1 cellular context compared by ENCODE assay signal in the genomic region with DNA sequence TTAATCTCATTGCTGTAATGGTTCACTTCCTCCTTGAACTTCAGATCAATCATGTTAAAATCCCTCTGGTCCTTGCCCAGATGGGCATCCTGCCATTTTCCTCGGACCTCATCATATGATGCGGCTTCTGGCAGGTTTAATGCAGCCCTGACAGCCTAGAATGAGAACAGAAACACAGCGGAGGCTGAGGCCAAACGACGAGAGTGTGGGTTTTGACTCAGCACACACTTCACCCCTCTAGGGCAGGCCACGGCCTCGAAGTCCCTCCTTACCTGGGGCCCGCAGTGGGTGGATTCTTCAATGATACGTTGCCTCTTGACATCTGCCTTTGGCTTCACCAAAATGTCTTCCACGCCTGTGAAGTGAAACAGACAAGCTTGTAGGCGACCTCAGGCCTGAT.
TF ChIP-seq lines count a peak whose summit lies in the region.

No MANE protein-coding gene starts in this region.

TF ChIP-seq in HepG2, 621 proteins besides CTCF, POLR2A, EP300 and RAD21:
- TF ChIP-seq U2AF1 (optimal IDR thresholded peaks at IDR 0.05; ENCODE audit: low read depth, low read length) (no peak), DMAP1 (CRISPR knock-in tag; IDR thresholded peaks at IDR 0.05) (no peak), ZNF577 (CRISPR knock-in tag; IDR thresholded peaks at IDR 0.05; ENCODE audit: borderline replicate concordance, low read depth) (no peak), CEBPG (CRISPR knock-in tag; IDR thresholded peaks at IDR 0.05) (no peak), ZNF747 (CRISPR knock-in tag; IDR thresholded peaks at IDR 0.05; ENCODE audit: borderline replicate concordance) (no peak), RBM22 (optimal IDR thresholded peaks at IDR 0.05; ENCODE audit: low read length) (peak; percentile 12)
- TF ChIP-seq, protein P1, sequence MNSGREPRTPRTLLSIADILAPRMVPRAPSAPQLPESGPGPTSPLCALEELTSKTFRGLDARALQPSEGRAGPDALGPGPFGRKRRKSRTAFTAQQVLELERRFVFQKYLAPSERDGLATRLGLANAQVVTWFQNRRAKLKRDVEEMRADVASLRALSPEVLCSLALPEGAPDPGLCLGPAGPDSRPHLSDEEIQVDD (CRISPR knock-in tag; IDR thresholded peaks at IDR 0.05; ENCODE audit: borderline replicate concordance), result no peak
- TF ChIP-seq, protein P2, sequence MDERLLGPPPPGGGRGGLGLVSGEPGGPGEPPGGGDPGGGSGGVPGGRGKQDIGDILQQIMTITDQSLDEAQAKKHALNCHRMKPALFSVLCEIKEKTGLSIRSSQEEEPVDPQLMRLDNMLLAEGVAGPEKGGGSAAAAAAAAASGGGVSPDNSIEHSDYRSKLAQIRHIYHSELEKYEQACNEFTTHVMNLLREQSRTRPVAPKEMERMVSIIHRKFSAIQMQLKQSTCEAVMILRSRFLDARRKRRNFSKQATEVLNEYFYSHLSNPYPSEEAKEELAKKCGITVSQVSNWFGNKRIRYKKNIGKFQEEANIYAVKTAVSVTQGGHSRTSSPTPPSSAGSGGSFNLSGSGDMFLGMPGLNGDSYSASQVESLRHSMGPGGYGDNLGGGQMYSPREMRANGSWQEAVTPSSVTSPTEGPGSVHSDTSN (CRISPR knock-in tag; IDR thresholded peaks at IDR 0.05), result no peak
- TF ChIP-seq, protein P3, sequence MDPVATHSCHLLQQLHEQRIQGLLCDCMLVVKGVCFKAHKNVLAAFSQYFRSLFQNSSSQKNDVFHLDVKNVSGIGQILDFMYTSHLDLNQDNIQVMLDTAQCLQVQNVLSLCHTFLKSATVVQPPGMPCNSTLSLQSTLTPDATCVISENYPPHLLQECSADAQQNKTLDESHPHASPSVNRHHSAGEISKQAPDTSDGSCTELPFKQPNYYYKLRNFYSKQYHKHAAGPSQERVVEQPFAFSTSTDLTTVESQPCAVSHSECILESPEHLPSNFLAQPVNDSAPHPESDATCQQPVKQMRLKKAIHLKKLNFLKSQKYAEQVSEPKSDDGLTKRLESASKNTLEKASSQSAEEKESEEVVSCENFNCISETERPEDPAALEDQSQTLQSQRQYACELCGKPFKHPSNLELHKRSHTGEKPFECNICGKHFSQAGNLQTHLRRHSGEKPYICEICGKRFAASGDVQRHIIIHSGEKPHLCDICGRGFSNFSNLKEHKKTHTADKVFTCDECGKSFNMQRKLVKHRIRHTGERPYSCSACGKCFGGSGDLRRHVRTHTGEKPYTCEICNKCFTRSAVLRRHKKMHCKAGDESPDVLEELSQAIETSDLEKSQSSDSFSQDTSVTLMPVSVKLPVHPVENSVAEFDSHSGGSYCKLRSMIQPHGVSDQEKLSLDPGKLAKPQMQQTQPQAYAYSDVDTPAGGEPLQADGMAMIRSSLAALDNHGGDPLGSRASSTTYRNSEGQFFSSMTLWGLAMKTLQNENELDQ (CRISPR knock-in tag; IDR thresholded peaks at IDR 0.05; ENCODE audit: borderline replicate concordance), result no peak
